In genomic region chr6:108635505-108636226, GRCh38 we compare ENCODE assay signal across 1 cellular context.
TF ChIP-seq lines count a peak whose summit lies in the region.

No MANE protein-coding gene starts in this region.

TF ChIP-seq in WTC11, 78 proteins besides CTCF, POLR2A, EP300 and RAD21 (continued from another document):
- no peak for TF ChIP-seq HMGXB4 (CRISPR knock-in tag; IDR thresholded peaks at IDR 0.05)
- TF ChIP-seq ERG (CRISPR knock-in tag; IDR thresholded peaks at IDR 0.05), result no peak
